In genomic region chr4:169658196-169658595, GRCh38 we compare ENCODE assay signal across 19 cellular contexts. TPM values are rescaled to one million over a fixed set of nuclear protein-coding genes. Genes with fewer than 3 reads are reported as not detected.
DNase-seq lines count a peak whose midpoint lies in the region; ATAC-seq, FAIRE-seq and TF ChIP-seq lines count a peak whose summit lies in the region.
"Had no signal": no experiment of that assay in that cellular context is flagged by ENCODE, and none has a peak within 500 bp of the region (broad histone marks: within the 10 kb centered on the region; RNA-seq: fewer than 3 reads in every experiment).

No MANE protein-coding gene starts in this region.

- H3K4me1 Mint-ChIP-seq in MCF 10A (ENCODE audit: insufficient read depth, unreplicated experiment) (peaks cover 12% of the 10 kb centered on the region), T-helper 17 cell (peaks cover 20% of the 10 kb centered on the region)

- BruUV-seq in MCF 10A (replicated peaks; lab: Mats Ljungman, UMichigan) = no TSS peak

- no peak for DNase-seq in MCF 10A (ENCODE audit: unreplicated experiment)
- no peak for DNase-seq in breast epithelium (ENCODE audit: low spot score in 2 of 2)
- no peak for DNase-seq in T-helper 17 cell
- DNase-seq in kidney = no peak
- no peak for DNase-seq in NK-92 treated with Interleukin-12 subunit alpha and Interleukin-12 subunit beta, amount 100 ng/mL, for 24 hours (lab: John Stamatoyannopoulos, UW)
- DNase-seq in HuH-7 (ENCODE audit: low spot score) = no peak
- no peak for DNase-seq in EL
- no peak for DNase-seq in SKM-1 treated with dmso at 0.1 percent for 144 hours (lab: John Stamatoyannopoulos, UW; ENCODE audit: unreplicated experiment)
- DNase-seq: activated CD4-positive, alpha-beta T cell treated with anti-CD3 and anti-CD28 coated beads, Interleukin-2, amount 50 U/mL, for 48 hours; activated naive CD8-positive, alpha-beta T cell treated with anti-CD3 and anti-CD28 coated beads, Interleukin-2, amount 10 ng/mL, durations not matched to agents 7 days and 5 days; activated T-cell treated with anti-CD3 and anti-CD28 coated beads, Interleukin-2, amount 50 U/mL, for 48 hours; central memory CD4-positive, alpha-beta T cell; endodermal cell; stimulated activated CD4-positive, alpha-beta T cell treated with anti-CD3 and anti-CD28 coated beads, Interleukin-4, amount 100 ng/mL, for 24 hours had no signal

- H3K4me3 Mint-ChIP-seq in MCF 10A (ENCODE audit: unreplicated experiment) (peak overlapping the region; percentile 87), T-helper 17 cell (no peak overlapping the region)
- H3K4me3 Mint-ChIP-seq: endodermal cell, GM23338, neural progenitor cell had no signal

- H3K4me3 ChIP-seq in breast epithelium (no peak overlapping the region), kidney (ENCODE audit: low read length in 2 of 2) (no peak overlapping the region)
- H3K4me3 ChIP-seq: GM23338, lung, neural progenitor cell, thoracic aorta had no signal

- peak overlapping the region; percentile 95 for H3K27ac Mint-ChIP-seq in MCF 10A (ENCODE audit: low read depth, unreplicated experiment)
- peak overlapping the region; percentile 41 for H3K27ac Mint-ChIP-seq in T-helper 17 cell
- H3K27ac Mint-ChIP-seq: activated naive CD8-positive, alpha-beta T cell treated with anti-CD3 and anti-CD28 coated beads, Interleukin-2, amount 10 ng/mL, durations not matched to agents 7 days and 5 days; endodermal cell had no signal

- H3K9me3 ChIP-seq in breast epithelium (no peaks in the 10 kb centered on the region), T-helper 17 cell (ENCODE audit: control insufficient read depth, low read length, poor library complexity, severe bottlenecking) (no peaks in the 10 kb centered on the region), kidney (ENCODE audit: control insufficient read depth in 1 of 2, low read length in 2 of 2) (no peaks in the 10 kb centered on the region)
- H3K9me3 ChIP-seq: thoracic aorta had no signal

- intact Hi-C loops in MCF 10A (cut with micrococcal nuclease) = loop anchor here (2.0 kb wide), 1 partner anchor 45 kb away; the partner anchor contains the start of gene NEK1
- intact Hi-C loops in breast epithelium (cut with DNase I; ENCODE audit: low total_unique reads) = no loop called here
- intact Hi-C loops in kidney (cut with DNase I) = no loop called here

- peaks cover 0 to 5% of the 10 kb centered on the region in 2 donors for H3K4me1 ChIP-seq in breast epithelium
- peaks cover 0 to 14% of the 10 kb centered on the region in 2 donors for H3K4me1 ChIP-seq in kidney (ENCODE audit: control insufficient read depth in 1 of 2, insufficient read depth in 1 of 2, low read depth in 1 of 2, low read length in 2 of 2)

- peak overlapping the region in 1 of 2 donors; percentile 92 for H3K27ac ChIP-seq in breast epithelium
- H3K27ac ChIP-seq in kidney (ENCODE audit: low read depth in 2 of 2, low read length in 2 of 2) = no peak overlapping the region

- no peak overlapping the region for H3K9ac ChIP-seq in kidney (ENCODE audit: low read length in 2 of 2)
- H3K9ac ChIP-seq: neural progenitor cell had no signal

- no peaks in the 10 kb centered on the region for H3K9me3 Mint-ChIP-seq in MCF 10A (ENCODE audit: unreplicated experiment)
- H3K9me3 Mint-ChIP-seq: activated naive CD8-positive, alpha-beta T cell treated with anti-CD3 and anti-CD28 coated beads, Interleukin-2, amount 10 ng/mL, durations not matched to agents 7 days and 5 days; endodermal cell; GM23338; neural progenitor cell had no signal

- CTCF ChIA-PET in MCF 10A (lab: Yijun Ruan, JAX) = interaction anchor here (1.2 kb wide), 1 partner anchor 44 kb away, joined by 3 read pairs; no protein-coding TSS in a partner anchor

- ATAC-seq in T-helper 17 cell = no peak
- ATAC-seq: GM23338, sciatic nerve had no signal

- H3K36me3 Mint-ChIP-seq in MCF 10A (ENCODE audit: insufficient read depth, unreplicated experiment) (peaks cover 6% of the 10 kb centered on the region), T-helper 17 cell (ENCODE audit: low read depth) (peaks cover 6% of the 10 kb centered on the region)
- H3K36me3 Mint-ChIP-seq: neural progenitor cell had no signal

- POLR2A ChIA-PET in MCF 10A (lab: Yijun Ruan, JAX) = interaction anchor here (1.1 to 10.3 kb wide), 11 partner anchors 9 to 648 kb away, joined by 3 to 303 read pairs (median 10); partner anchors contain the start of genes CBR4, CLCN3 and NEK1

- H3K27me3 ChIP-seq in breast epithelium = no peaks in the 10 kb centered on the region
- H3K27me3 ChIP-seq: neural progenitor cell had no signal

- H3K27me3 Mint-ChIP-seq in MCF 10A (ENCODE audit: insufficient read depth, unreplicated experiment) (no peaks in the 10 kb centered on the region), T-helper 17 cell (no peaks in the 10 kb centered on the region)
- H3K27me3 Mint-ChIP-seq: activated naive CD8-positive, alpha-beta T cell treated with anti-CD3 and anti-CD28 coated beads, Interleukin-2, amount 10 ng/mL, durations not matched to agents 7 days and 5 days had no signal

- peak; percentile 64 for FAIRE-seq in kidney (lab: Jason Lieb, UNC)

- TF ChIP-seq POLR2A in breast epithelium (IDR thresholded peaks at IDR 0.05) = no peak

- H3K36me3 ChIP-seq in breast epithelium (no peaks in the 10 kb centered on the region), kidney (ENCODE audit: control insufficient read depth in 1 of 2, insufficient read depth in 2 of 2, low read length in 2 of 2) (no peaks in the 10 kb centered on the region)
- H3K36me3 ChIP-seq: neural progenitor cell, thoracic aorta had no signal

- TF ChIP-seq CTCF in MCF 10A (IDR thresholded peaks at IDR 0.05; ENCODE audit: unreplicated experiment) (no peak), breast epithelium (IDR thresholded peaks at IDR 0.05) (no peak), kidney (IDR thresholded peaks at IDR 0.05; ENCODE audit: borderline replicate concordance, extremely low read depth, insufficient read depth) (no peak)

RNA-seq across cellular contexts. Expression of gene CLCN3, which starts 37.8 kb away (rescaled TPM):
- 56.0 and 67.8 TPM in 2 replicates for total RNA-seq in MCF 10A (2022)
- 10 to 100 TPM; 26.4 to 65.7 (median 32.8) TPM for total RNA-seq in breast epithelium
- total RNA-seq in T-helper 17 cell = 10 to 100 TPM; 18.4 to 27.3 TPM
- 70.2 TPM for total RNA-seq in kidney
- 16.6 TPM for polyA plus RNA-seq in kidney (ENCODE audit: insufficient read depth, low read depth, low replicate concordance)

RNA-seq across cellular contexts. Expression of gene NEK1, which starts 45.8 kb away (rescaled TPM):
- total RNA-seq in MCF 10A (2022) (15.5 and 17.2 TPM in 2 replicates), breast epithelium (10 to 100 TPM; 14.4 to 18.1 (median 14.7) TPM), T-helper 17 cell (10 to 100 TPM; 11.8 to 13.5 TPM), kidney (15.3 TPM)
- 5.6 TPM for polyA plus RNA-seq in kidney (ENCODE audit: insufficient read depth, low read depth, low replicate concordance)
